ENCODE assay signal across 8 cellular contexts in the genomic region with DNA sequence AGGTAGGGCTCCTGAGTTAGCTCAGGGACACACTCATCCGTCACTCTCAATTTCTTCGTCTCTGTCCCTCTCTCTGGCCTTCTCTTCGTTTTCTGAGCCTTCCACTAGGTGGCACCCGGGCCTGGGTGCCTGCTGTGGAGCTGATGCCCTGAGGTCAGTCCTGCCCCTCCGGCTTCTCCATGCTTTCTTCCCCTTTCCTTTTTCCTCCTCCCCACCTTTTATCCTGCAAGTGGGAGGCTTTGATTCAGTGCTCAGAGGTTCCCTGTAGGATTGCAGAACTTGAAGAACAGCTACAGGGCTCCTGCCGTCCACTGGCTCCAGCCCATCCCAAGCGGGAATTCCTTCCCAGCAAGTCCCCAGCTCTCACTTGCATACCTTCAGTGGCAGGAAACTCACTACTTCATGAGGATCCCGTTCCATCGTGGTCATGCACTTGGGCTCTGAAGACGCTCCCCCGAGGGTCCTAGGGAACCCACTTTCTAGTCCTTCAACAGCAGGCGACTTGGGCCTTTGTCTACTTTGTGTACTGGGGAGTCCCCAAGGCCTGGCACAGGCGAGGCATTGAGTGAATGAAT. TPM values are rescaled to one million over a fixed set of nuclear protein-coding genes. Genes with fewer than 3 reads are reported as not detected.
DNase-seq lines count a peak whose midpoint lies in the region; ATAC-seq and TF ChIP-seq lines count a peak whose summit lies in the region.

No MANE protein-coding gene starts in this region.

- 40 to 41% methylated on average over 13 of the region's 13 CpGs for WGBS in lung, 2 donors

- no peaks in the 10 kb centered on the region for H3K27me3 ChIP-seq in lung (ENCODE audit: control insufficient read depth, insufficient read depth)

- peaks cover 5 to 7% of the 10 kb centered on the region in 2 donors for H3K4me1 ChIP-seq in lung (ENCODE audit: control insufficient read depth in 2 of 2, insufficient read depth in 2 of 2, low read length in 2 of 2)

- H3K9me3 ChIP-seq in lung (ENCODE audit: control insufficient read depth in 2 of 2, insufficient read depth in 1 of 2, low read length in 1 of 2) = no peaks in the 10 kb centered on the region

- DNase-seq in AG10803 (ENCODE audit: low read depth) (peak; percentile 65), H4 (ENCODE audit: low spot score) (peak; percentile 66), NCI-H510A (lab: John Stamatoyannopoulos, UW) (peak; percentile 13), dermis blood vessel endothelial cell (peak; percentile 81), lung (ENCODE audit: low spot score) (peak; percentile 67)
- DNase-seq in activated CD4-positive, alpha-beta T cell treated with anti-CD3 and anti-CD28 coated beads, Interleukin-2, amount 50 U/mL, for 24 hours (ENCODE audit: low read depth in 1 of 2, low spot score in 1 of 2) = peak; percentile 25 to 49
- DNase-seq in stimulated activated CD8-positive, alpha-beta memory T cell treated with anti-CD3 and anti-CD28 coated beads, Interleukin-12 subunit alpha, Interleukin-12 subunit beta, amount 100 ng/mL, for 4 hours (ENCODE audit: low read depth) = peak; percentile 25

- no peak overlapping the region for H3K27ac ChIP-seq in lung (ENCODE audit: low read depth in 1 of 2, low read length in 1 of 2)

- TF ChIP-seq CTCF in AG10803 (conservative IDR thresholded peaks at IDR 0.05; ENCODE audit: low read length) = peak; percentile 95
- TF ChIP-seq CTCF in lung (IDR thresholded peaks at IDR 0.05; ENCODE audit: control extremely low read depth, extremely low read depth) = peak; percentile 92

- H3K36me3 ChIP-seq in lung (ENCODE audit: control insufficient read depth in 2 of 2, insufficient read depth in 2 of 2, low read length in 2 of 2) = no peaks in the 10 kb centered on the region

- ATAC-seq in lung (ENCODE audit: insufficient read depth, low FRiP score) (peak; percentile 57), HG03135 (IDR thresholded peaks at IDR 0.05; ENCODE audit: unreplicated experiment) (no peak)

- H3K4me3 ChIP-seq in AG10803 (ENCODE audit: low read length) = no peak overlapping the region
- no peak overlapping the region for H3K4me3 ChIP-seq in lung

RNA-seq across cellular contexts. Expression of a gene that starts 45.6 kb away (rescaled TPM):
- 21.0 and 34.3 TPM in 2 replicates for total RNA-seq in H4 (2014; rRNA removed; shearing (Covaris generic))
- total RNA-seq in dermis blood vessel endothelial cell (26.9 and 31.1 TPM in 2 replicates), lung (10 to 100 TPM; 92.4 to 95.8 TPM)
- polyA plus RNA-seq in lung = 10 to 100 TPM; 37.4 to 42.3 TPM

RNA-seq across cellular contexts. Expression of a gene that starts 56.5 kb away (rescaled TPM):
- 172 and 217 TPM in 2 replicates for total RNA-seq in H4 (2014; rRNA removed; shearing (Covaris generic))
- 262 and 338 TPM in 2 replicates for total RNA-seq in dermis blood vessel endothelial cell
- 100 to 1,000 TPM; 227 to 236 TPM for total RNA-seq in lung
- 100 to 1,000 TPM in 1 of 2 donors, 10 to 100 TPM in 1; 52.0 to 106 TPM for polyA plus RNA-seq in lung

Comparison
In these comparisons a context has a peak if more than half of its experiments do, and no peak if none do; other contexts are left out.
1. DNase-seq: peak in every context shown above with its lines; median percentile 81 in dermis blood vessel endothelial cell; 67 in lung; 66 in H4; 65 in AG10803; 37 in activated CD4-positive, alpha-beta T cell treated with anti-CD3 and anti-CD28 coated beads, Interleukin-2, amount 50 U/mL, for 24 hours; 25 in stimulated activated CD8-positive, alpha-beta memory T cell treated with anti-CD3 and anti-CD28 coated beads, Interleukin-12 subunit alpha, Interleukin-12 subunit beta, amount 100 ng/mL, for 4 hours; 13 in NCI-H510A.